In genomic region chr7:2527505-2528464, GRCh38 we compare ENCODE assay signal across 10 cellular contexts. TPM values are rescaled to one million over a fixed set of nuclear protein-coding genes. Genes with fewer than 3 reads are reported as not detected.
DNase-seq lines count a peak whose midpoint lies in the region; ATAC-seq and TF ChIP-seq lines count a peak whose summit lies in the region.
"Had no signal": no experiment of that assay in that cellular context is flagged by ENCODE, and none has a peak within 500 bp of the region (broad histone marks: within the 10 kb centered on the region; RNA-seq: fewer than 3 reads in every experiment).

No MANE protein-coding gene starts in this region.

- in situ Hi-C loops in GM13977 (cut with MboI; ENCODE audit: low pct_unique_long_range_greater_than_20kb, low sequenced_read_pairs, unreplicated experiment), result no loop called here

- H4K20me1 ChIP-seq in PC-9 (ENCODE audit: insufficient read depth), result no peaks in the 10 kb centered on the region

- H3K9me3 ChIP-seq in PC-9 (ENCODE audit: insufficient read depth, low read depth), result no peaks in the 10 kb centered on the region
- H3K9me3 ChIP-seq in mucosa of rectum (ENCODE audit: control insufficient read depth in 2 of 2, low read length in 2 of 2), result no peaks in the 10 kb centered on the region

- no peaks in the 10 kb centered on the region for H3K36me3 ChIP-seq in PC-9 (ENCODE audit: low read depth)
- peaks cover 18 to 35% of the 10 kb centered on the region in 2 donors for H3K36me3 ChIP-seq in mucosa of rectum (ENCODE audit: control insufficient read depth in 2 of 2, insufficient read depth in 2 of 2, low read length in 2 of 2)

- POLR2A ChIA-PET in PC-9 (lab: Charles Lee; ENCODE audit: unreplicated experiment), result interaction anchor here (0.5 to 0.8 kb wide), 4 partner anchors 92 to 1018 kb away, joined by 3 to 14 read pairs (median 4); no protein-coding TSS in a partner anchor

- H3K79me2 ChIP-seq in PC-9 (ENCODE audit: low read depth), result no peaks in the 10 kb centered on the region

- H3K9me2 ChIP-seq in PC-9 (ENCODE audit: insufficient read depth), result no peaks in the 10 kb centered on the region

- CTCF ChIA-PET in PC-9 (lab: Charles Lee), result interaction anchor here (0.5 to 0.7 kb wide), 3 partner anchors 18 to 75 kb away, joined by 3 to 11 read pairs (median 11); partner anchors contain the start of gene BRAT1

- peaks cover 56% of the 10 kb centered on the region for H3F3A ChIP-seq in PC-9 (ENCODE audit: insufficient read depth, low read depth)

- no peak overlapping the region for H2AFZ ChIP-seq in PC-9

- peak overlapping the region; percentile 74 for H3K4me2 ChIP-seq in PC-9

- ATAC-seq in HG02588 (IDR thresholded peaks at IDR 0.05; ENCODE audit: unreplicated experiment), result no peak
- no peak for ATAC-seq in GM18873 (IDR thresholded peaks at IDR 0.05; ENCODE audit: low FRiP score, unreplicated experiment)

- intact Hi-C loops in PC-9 (cut with micrococcal nuclease; ENCODE audit: unreplicated experiment), result loop anchor here (2.0 to 10.0 kb wide), 3 partner anchors 27 to 993 kb away; partner anchors contain the start of genes BRAT1 and MAFK

- TF ChIP-seq CTCF in PC-9 (conservative IDR thresholded peaks at IDR 0.05) (no peak), GM13977 (IDR thresholded peaks at IDR 0.05; ENCODE audit: extremely low read depth, insufficient read depth, missing control alignments) (no peak)

- DNase-seq in NCI-H2107 treated with DMSO at 0.1 percent for 48 hours (lab: John Stamatoyannopoulos, UW; ENCODE audit: unreplicated experiment) (peak; percentile 9), NCI-H2107 (lab: John Stamatoyannopoulos, UW) (no peak), PC-9 (peak; percentile 82 to 83), astrocyte of the hippocampus (ENCODE audit: low read depth, low spot score) (peak; percentile 67), GM13977 (ENCODE audit: low spot score) (no peak)

- H3K4me1 ChIP-seq in PC-9 (replicated peaks; ENCODE audit: insufficient read depth) (peaks cover 86% of the 10 kb centered on the region), mucosa of rectum (ENCODE audit: control insufficient read depth in 2 of 2, insufficient read depth in 2 of 2, low read length in 2 of 2) (peaks cover 74 to 81% of the 10 kb centered on the region in 2 donors)

- no peaks in the 10 kb centered on the region for H3K27me3 ChIP-seq in PC-9 (ENCODE audit: insufficient read depth, low read depth)
- no peaks in the 10 kb centered on the region for H3K27me3 ChIP-seq in mucosa of rectum (ENCODE audit: control insufficient read depth in 2 of 2, insufficient read depth in 2 of 2, low read length in 2 of 2)

- H3K4me3 ChIP-seq in PC-9 (peak overlapping the region; percentile 23; the same call in 1 of the 2 replicates), mucosa of rectum (ENCODE audit: low read length in 2 of 2) (no peak overlapping the region)

- no TSS peak for BruUV-seq in PC-9 (replicated peaks; lab: Mats Ljungman, UMichigan)

- peak overlapping the region in 1 of 2 donors; percentile 86 for H3K9ac ChIP-seq in mucosa of rectum (ENCODE audit: low read depth in 1 of 2, low read length in 2 of 2)

- H3K27ac ChIP-seq in PC-9 (peak overlapping the region; percentile 19; the same call in 1 of the 2 replicates), mucosa of rectum (ENCODE audit: low read depth in 2 of 2, low read length in 2 of 2) (peak overlapping the region; percentile 89 to 99)
- H3K27ac ChIP-seq: C4-2B had no signal

RNA-seq across cellular contexts. Expression of gene LFNG, which starts 8.2 kb away (rescaled TPM):
- 21.3 and 24.7 TPM in 2 replicates for total RNA-seq in PC-9 (2021)

RNA-seq across cellular contexts. Expression of gene BRAT1, which starts 27.5 kb away (rescaled TPM):
- total RNA-seq in PC-9 (2021), result 53.9 and 57.7 TPM in 2 replicates

RNA-seq across cellular contexts. Expression of gene IQCE, which starts 31.0 kb away (rescaled TPM):
- 28.3 and 35.8 TPM in 2 replicates for total RNA-seq in PC-9 (2021)

RNA-seq across cellular contexts. Expression of gene GRIFIN, which starts 51.6 kb away (rescaled TPM):
- not detected in 2 replicates for total RNA-seq in PC-9 (2021)
- total RNA-seq: T-helper 2 cell treated with Interferon-gamma antibody and Interleukin-4, amounts not matched to agents 100 ng/mL and 5 ng/mL, for 36 hours had no signal

Comparison
In these comparisons a context has a peak if more than half of its experiments do, and no peak if none do; other contexts are left out.
1. DNase-seq: peak in NCI-H2107 treated with DMSO at 0.1 percent for 48 hours (single experiment), PC-9 (2 of 2) and astrocyte of the hippocampus (single experiment); none in NCI-H2107 (single experiment) and GM13977 (single experiment).